In genomic region chr12:124854637-124855184, GRCh38 we compare ENCODE assay signal across 25 cellular contexts. TPM values are rescaled to one million over a fixed set of nuclear protein-coding genes. Genes with fewer than 3 reads are reported as not detected.
DNase-seq lines count a peak whose midpoint lies in the region; ATAC-seq, FAIRE-seq and TF ChIP-seq lines count a peak whose summit lies in the region.
"Had no signal": no experiment of that assay in that cellular context is flagged by ENCODE, and none has a peak within 500 bp of the region (broad histone marks: within the 10 kb centered on the region; RNA-seq: fewer than 3 reads in every experiment).

No MANE protein-coding gene starts in this region.

- peaks cover 27% of the 10 kb centered on the region for H4K20me1 ChIP-seq in K562 (replicated peaks; ENCODE audit: control insufficient read depth, insufficient read depth, low read length)

- ATAC-seq in K562, result no peak
- no peak for ATAC-seq in stimulated activated memory B cell treated with anti-CD40 and anti-IgM and Interleukin-4, amounts not matched to agents 10 μg/mL and 1 μg/mL and 100 μg/mL, for 72 hours
- ATAC-seq in foreskin keratinocyte, result no peak
- no peak for ATAC-seq in GM19463 (IDR thresholded peaks at IDR 0.05; ENCODE audit: unreplicated experiment)
- ATAC-seq: activated CD8-positive, alpha-beta memory T cell treated with anti-CD3 and anti-CD28 coated beads, Interleukin-2, amount 10 ng/mL, durations not matched to agents 7 days and 5 days; activated T-helper 17 cell treated with anti-CD3 and anti-CD28 coated beads, Interleukin-2, amount 50 U/mL, for 72 hours; naive thymus-derived CD8-positive, alpha-beta T cell had no signal

- TF ChIP-seq CTCF in Caco-2 (IDR thresholded peaks at IDR 0.05; ENCODE audit: insufficient read depth in 1 of 2, low read depth in 1 of 2, low read length in 1 of 2, severe bottlenecking in 1 of 2, unreplicated experiment in 1 of 2) (no peak), K562 (IDR thresholded peaks at IDR 0.05 in 2 of 3, conservative IDR thresholded peaks at IDR 0.05 in 1 of 3; ENCODE audit: insufficient read depth in 2 of 3, low read depth in 1 of 3, low read length in 3 of 3) (no peak), liver (IDR thresholded peaks at IDR 0.05; ENCODE audit: low read depth, low read length, missing input control) (no peak), BE2C (IDR thresholded peaks at IDR 0.05; ENCODE audit: low read depth, low read length) (no peak), foreskin keratinocyte (conservative IDR thresholded peaks at IDR 0.05) (no peak)

- H3K9me3 ChIP-seq in Caco-2, result no peaks in the 10 kb centered on the region
- H3K9me3 ChIP-seq in K562 (replicated peaks; ENCODE audit: control insufficient read depth, insufficient read depth, low read depth, low read length), result no peaks in the 10 kb centered on the region
- H3K9me3 ChIP-seq in liver (ENCODE audit: control insufficient read depth in 4 of 4, low read length in 3 of 4), result no peaks in the 10 kb centered on the region
- H3K9me3 ChIP-seq in BE2C, result no peaks in the 10 kb centered on the region

- peaks cover 86% of the 10 kb centered on the region for H3K79me2 ChIP-seq in K562 (ENCODE audit: control insufficient read depth, insufficient read depth, low read length)

- H3K27me3 ChIP-seq in Caco-2 (replicated peaks; ENCODE audit: control insufficient read depth, insufficient read depth, low read length) (no peaks in the 10 kb centered on the region), K562 (ENCODE audit: control insufficient read depth in 2 of 2, insufficient read depth in 2 of 2, low read length in 2 of 2) (no peaks in the 10 kb centered on the region), liver (ENCODE audit: control insufficient read depth in 4 of 4, insufficient read depth in 4 of 4, low read length in 3 of 4) (no peaks in the 10 kb centered on the region), BE2C (no peaks in the 10 kb centered on the region), foreskin keratinocyte (no peaks in the 10 kb centered on the region)

- no peak overlapping the region for H3K4me3 ChIP-seq in Caco-2 (ENCODE audit: low read depth, low read length)
- no peak overlapping the region for H3K4me3 ChIP-seq in K562
- no peak overlapping the region for H3K4me3 ChIP-seq in liver (ENCODE audit: low read depth in 1 of 3, low read length in 3 of 3)
- no peak overlapping the region for H3K4me3 ChIP-seq in BE2C (ENCODE audit: low read depth, low read length)
- H3K4me3 ChIP-seq: skin epidermis had no signal

- peaks cover 29% of the 10 kb centered on the region for H3K4me1 ChIP-seq in Caco-2
- peaks cover 13 to 29% of the 10 kb centered on the region in 2 experiments for H3K4me1 ChIP-seq in K562 (replicated peaks in 1 of 2; ENCODE audit: control insufficient read depth in 2 of 2, insufficient read depth in 2 of 2, low read length in 2 of 2)
- H3K4me1 ChIP-seq in liver (ENCODE audit: control insufficient read depth in 4 of 4, insufficient read depth in 4 of 4, low read length in 3 of 4), result peaks cover 32 to 72% (median 64%) of the 10 kb centered on the region in 4 donors
- no peaks in the 10 kb centered on the region for H3K4me1 ChIP-seq in BE2C
- H3K4me1 ChIP-seq in foreskin keratinocyte, result no peaks in the 10 kb centered on the region

- intact Hi-C loops in Caco-2 (cut with micrococcal nuclease; ENCODE audit: unreplicated experiment), result no loop called here
- intact Hi-C loops in K562 (cut with micrococcal nuclease), result no loop called here

- no peak for TF ChIP-seq RAD21 in K562 (CRISPR knock-in tag; conservative IDR thresholded peaks at IDR 0.05 in 1 of 2, IDR thresholded peaks at IDR 0.05 in 1 of 2)
- no peak for TF ChIP-seq RAD21 in liver (IDR thresholded peaks at IDR 0.05)

- H3K36me3 ChIP-seq in Caco-2 (ENCODE audit: control insufficient read depth, insufficient read depth, low read length), result peaks cover 2% of the 10 kb centered on the region
- H3K36me3 ChIP-seq in K562 (ENCODE audit: control insufficient read depth, insufficient read depth, low read length), result peaks cover 82% of the 10 kb centered on the region; the same call in 2 of the 3 replicates
- peaks cover 0 to 2% (median 0%) of the 10 kb centered on the region in 4 donors for H3K36me3 ChIP-seq in liver (ENCODE audit: control insufficient read depth in 4 of 4, insufficient read depth in 3 of 4, low read depth in 1 of 4, low read length in 3 of 4)
- H3K36me3 ChIP-seq in BE2C, result peaks cover 47% of the 10 kb centered on the region

- H3K36me3 Mint-ChIP-seq in Caco-2 (ENCODE audit: insufficient read depth, unreplicated experiment), result peaks cover 21% of the 10 kb centered on the region
- peaks cover 42% of the 10 kb centered on the region for H3K36me3 Mint-ChIP-seq in stimulated activated memory B cell treated with anti-CD40 and anti-IgM and Interleukin-4, amounts not matched to agents 10 μg/mL and 1 μg/mL and 100 μg/mL, for 72 hours
- H3K36me3 Mint-ChIP-seq in activated T-cell treated with anti-CD3 and anti-CD28 coated beads, Interleukin-2, amount 50 U/mL, for 24 hours (ENCODE audit: low read depth), result peaks cover 17% of the 10 kb centered on the region
- H3K36me3 Mint-ChIP-seq: activated CD8-positive, alpha-beta memory T cell treated with anti-CD3 and anti-CD28 coated beads, Interleukin-2, amount 10 ng/mL, durations not matched to agents 7 days and 5 days; CD4-positive, CD25-positive, alpha-beta regulatory T cell; naive thymus-derived CD8-positive, alpha-beta T cell had no signal

- H3K27me3 Mint-ChIP-seq in Caco-2 (ENCODE audit: insufficient read depth, unreplicated experiment), result no peaks in the 10 kb centered on the region
- H3K27me3 Mint-ChIP-seq in stimulated activated memory B cell treated with anti-CD40 and anti-IgM and Interleukin-4, amounts not matched to agents 10 μg/mL and 1 μg/mL and 100 μg/mL, for 72 hours, result no peaks in the 10 kb centered on the region
- no peaks in the 10 kb centered on the region for H3K27me3 Mint-ChIP-seq in activated T-cell treated with anti-CD3 and anti-CD28 coated beads, Interleukin-2, amount 50 U/mL, for 24 hours
- H3K27me3 Mint-ChIP-seq: activated CD8-positive, alpha-beta memory T cell treated with anti-CD3 and anti-CD28 coated beads, Interleukin-2, amount 10 ng/mL, durations not matched to agents 7 days and 5 days; activated T-helper 17 cell treated with anti-CD3 and anti-CD28 coated beads, Interleukin-2, amount 50 U/mL, for 72 hours; CD4-positive, CD25-positive, alpha-beta regulatory T cell; naive thymus-derived CD8-positive, alpha-beta T cell had no signal

- no peak overlapping the region for H2AFZ ChIP-seq in K562 (ENCODE audit: low read depth, low read length)

- no peak overlapping the region for H3K4me3 Mint-ChIP-seq in Caco-2 (ENCODE audit: unreplicated experiment)
- no peak overlapping the region for H3K4me3 Mint-ChIP-seq in stimulated activated memory B cell treated with anti-CD40 and anti-IgM and Interleukin-4, amounts not matched to agents 10 μg/mL and 1 μg/mL and 100 μg/mL, for 72 hours
- no peak overlapping the region for H3K4me3 Mint-ChIP-seq in activated T-cell treated with anti-CD3 and anti-CD28 coated beads, Interleukin-2, amount 50 U/mL, for 24 hours
- H3K4me3 Mint-ChIP-seq: activated CD8-positive, alpha-beta memory T cell treated with anti-CD3 and anti-CD28 coated beads, Interleukin-2, amount 10 ng/mL, durations not matched to agents 7 days and 5 days; activated T-helper 17 cell treated with anti-CD3 and anti-CD28 coated beads, Interleukin-2, amount 50 U/mL, for 72 hours; naive thymus-derived CD8-positive, alpha-beta T cell had no signal

- TF ChIP-seq EP300 in K562 (IDR thresholded peaks at IDR 0.05; ENCODE audit: low read length), result no peak

- BruUV-seq in Caco-2 (replicated peaks; lab: Mats Ljungman, UMichigan) (no TSS peak), K562 (replicated peaks; lab: Mats Ljungman, UMichigan) (no TSS peak)

- CTCF ChIA-PET in Caco-2 (lab: Charles Lee), result interaction anchor here (1.1 to 1.2 kb wide), 2 partner anchors 50 to 52 kb away, joined by 3 to 4 read pairs; no protein-coding TSS in a partner anchor
- CTCF ChIA-PET in K562 (lab: Yijun Ruan, JAX; ENCODE audit: low intra/inter-chr PET ratio), result no interaction called here

- DNase-seq in Caco-2, result no peak
- DNase-seq in K562 (ENCODE audit: extremely low read depth in 1 of 4, low spot score in 3 of 4), result peak in 1 of 4 experiments; percentile 10
- no peak for DNase-seq in BE2C
- DNase-seq in foreskin keratinocyte, result no peak
- no peak for DNase-seq in activated T-cell treated with anti-CD3 and anti-CD28 coated beads, Interleukin-2, amount 50 U/mL, for 24 hours
- DNase-seq: activated CD4-positive, alpha-beta T cell treated with anti-CD3 and anti-CD28 coated beads for 4 hours; activated CD8-positive, alpha-beta memory T cell treated with anti-CD3 and anti-CD28 coated beads, Interleukin-2, amount 10 ng/mL, durations not matched to agents 7 days and 5 days; CD4-positive, CD25-positive, alpha-beta regulatory T cell; DMS 273 treated with DMSO at 0.1 percent for 48 hours; GF-D8; naive thymus-derived CD8-positive, alpha-beta T cell; NCI-H1694 treated with DMSO at 0.1 percent for 48 hours; NCI-H2227 treated with DMSO at 0.1 percent for 48 hours; NCI-H774; SHP77 treated with DMSO at 0.1 percent for 48 hours; stimulated activated CD4-positive, alpha-beta T cell treated with anti-CD3 and anti-CD28 coated beads, Interleukin-4, amount 100 ng/mL, for 24 hours had no signal

- TF ChIP-seq POLR2A in K562 (conservative IDR thresholded peaks at IDR 0.05), result no peak

- peak; percentile 19 for FAIRE-seq in K562 (lab: Jason Lieb, UNC)
- FAIRE-seq: frontal cortex, keratinocyte, TTC549 had no signal

- H3K9me3 Mint-ChIP-seq in Caco-2 (ENCODE audit: unreplicated experiment), result no peaks in the 10 kb centered on the region
- H3K9me3 Mint-ChIP-seq in stimulated activated memory B cell treated with anti-CD40 and anti-IgM and Interleukin-4, amounts not matched to agents 10 μg/mL and 1 μg/mL and 100 μg/mL, for 72 hours, result no peaks in the 10 kb centered on the region
- no peaks in the 10 kb centered on the region for H3K9me3 Mint-ChIP-seq in activated T-cell treated with anti-CD3 and anti-CD28 coated beads, Interleukin-2, amount 50 U/mL, for 24 hours
- H3K9me3 Mint-ChIP-seq: activated T-helper 17 cell treated with anti-CD3 and anti-CD28 coated beads, Interleukin-2, amount 50 U/mL, for 72 hours; naive thymus-derived CD8-positive, alpha-beta T cell had no signal

- H3K27ac Mint-ChIP-seq in Caco-2 (ENCODE audit: unreplicated experiment), result peak overlapping the region; percentile 31
- H3K27ac Mint-ChIP-seq in stimulated activated memory B cell treated with anti-CD40 and anti-IgM and Interleukin-4, amounts not matched to agents 10 μg/mL and 1 μg/mL and 100 μg/mL, for 72 hours, result peak overlapping the region; percentile 35
- no peak overlapping the region for H3K27ac Mint-ChIP-seq in activated T-cell treated with anti-CD3 and anti-CD28 coated beads, Interleukin-2, amount 50 U/mL, for 24 hours
- H3K27ac Mint-ChIP-seq: activated CD8-positive, alpha-beta memory T cell treated with anti-CD3 and anti-CD28 coated beads, Interleukin-2, amount 10 ng/mL, durations not matched to agents 7 days and 5 days; activated T-helper 17 cell treated with anti-CD3 and anti-CD28 coated beads, Interleukin-2, amount 50 U/mL, for 72 hours had no signal

- POLR2A ChIA-PET in Caco-2 (lab: Charles Lee), result interaction anchor here (0.7 kb wide), 1 partner anchor 18 kb away, joined by 3 read pairs; no protein-coding TSS in a partner anchor
- POLR2A ChIA-PET in K562 (lab: Yijun Ruan, JAX), result interaction anchor here (0.6 to 1.9 kb wide), 4 partner anchors 8 to 441 kb away, joined by 3 to 5 read pairs (median 4); partner anchors contain the start of gene UBC

- peaks cover 41% of the 10 kb centered on the region for H3K4me1 Mint-ChIP-seq in Caco-2 (ENCODE audit: low read depth, unreplicated experiment)
- H3K4me1 Mint-ChIP-seq in stimulated activated memory B cell treated with anti-CD40 and anti-IgM and Interleukin-4, amounts not matched to agents 10 μg/mL and 1 μg/mL and 100 μg/mL, for 72 hours, result peaks cover 47% of the 10 kb centered on the region
- H3K4me1 Mint-ChIP-seq in activated T-cell treated with anti-CD3 and anti-CD28 coated beads, Interleukin-2, amount 50 U/mL, for 24 hours (ENCODE audit: low read depth), result peaks cover 8% of the 10 kb centered on the region

- in situ Hi-C loops in K562 (cut with MboI), result no loop called here

- 96% methylated on average over 4 of the region's 11 CpGs for WGBS in K562 (ENCODE audit: insufficient coverage, low coverage, missing lambda C conversion rate)
- 80% methylated on average over 11 of the region's 11 CpGs for WGBS in liver

- H3K4me2 ChIP-seq in K562 (ENCODE audit: insufficient read depth, low read length), result no peak overlapping the region

- no peak overlapping the region for H3K27ac ChIP-seq in K562 (ENCODE audit: extremely low read depth, low read depth, low read length)
- H3K27ac ChIP-seq in liver (ENCODE audit: low read depth in 1 of 2, low read length in 2 of 2), result peak overlapping the region; percentile 82 to 96
- H3K27ac ChIP-seq in foreskin keratinocyte, result no peak overlapping the region
- H3K27ac ChIP-seq: epithelial cell of prostate had no signal

- H3K9ac ChIP-seq in K562 (ENCODE audit: insufficient read depth in 1 of 2, low read depth in 2 of 2, low read length in 2 of 2) (peak overlapping the region in 1 of 2 experiments; percentile 74; a peak in 2 of 4 replicates), liver (ENCODE audit: low read depth in 1 of 2, low read length in 2 of 2) (peak overlapping the region in 1 of 2 donors; percentile 82)

- H3K9me1 ChIP-seq in K562 (ENCODE audit: control insufficient read depth, insufficient read depth, low read length), result peaks cover 15% of the 10 kb centered on the region

RNA-seq across cellular contexts. Expression of gene SCARB1, which starts 9.0 kb away (rescaled TPM):
- 104 and 106 TPM in 2 replicates for total RNA-seq in Caco-2 (2022)
- 238 and 543 TPM in 2 replicates for total RNA-seq in K562 (2011; cell fraction: chromatin; rRNA removed; ENCODE audit: low replicate concordance)
- total RNA-seq in K562 (2011; cell fraction: nucleolus; rRNA removed), result 351 and 425 TPM in 2 replicates
- total RNA-seq in K562 (2011; cell fraction: nucleoplasm; rRNA removed), result 354 and 357 TPM in 2 replicates
- 52.8 and 83.0 TPM in 2 replicates for total RNA-seq in K562 (2014; rRNA removed)
- 30.9 and 38.4 TPM in 2 replicates for total RNA-seq in K562 (2014; rRNA removed; fragmentation: Illumina TruSeq; extraction: Trizol)
- total RNA-seq in K562 (2015; rRNA removed; fragmentation: Illumina TruSeq; extraction: Trizol), result 36.0 and 38.7 TPM in 2 replicates
- 148 and 157 TPM in 2 replicates for total RNA-seq in K562 (2021)
- polyA plus RNA-seq in K562 (2011; rRNA removed), result 81.9 and 168 TPM in 2 replicates
- polyA plus RNA-seq in K562 (2011; cell fraction: cytosol; rRNA removed), result 161 and 163 TPM in 2 replicates
- 435 and 491 TPM in 2 replicates for polyA plus RNA-seq in K562 (2011; cell fraction: nucleus; rRNA removed)
- polyA plus RNA-seq in K562 (2012), result 87.6 and 124 TPM in 2 replicates
- polyA plus RNA-seq in K562 (2014; fragmentation: Illumina TruSeq; extraction: Trizol), result 143 and 152 TPM in 2 replicates
- 1 to 10 TPM in 1 of 2 experiments, under 1 TPM in 1; 0.56 to 4.7 TPM for polyA plus RNA-seq in K562 (2014; fragmentation: Nextera tagmentation; extraction: Ambion mirVana)
- polyA plus RNA-seq in K562 (2014; rRNA removed), result 79.2 and 92.6 TPM in 2 replicates
- polyA minus RNA-seq in K562 (2011; rRNA and poly(A)+ RNA removed), result 83.0 and 106 TPM in 2 replicates
- polyA minus RNA-seq in K562 (2011; cell fraction: cytosol; rRNA and poly(A)+ RNA removed), result 90.2 and 100 TPM in 2 replicates
- 82.3 and 143 TPM in 2 replicates for polyA minus RNA-seq in K562 (2011; cell fraction: nucleus; rRNA and poly(A)+ RNA removed)
- 100 to 1,000 TPM in 1 of 2 donors, 10 to 100 TPM in 1; 85.3 to 169 TPM for total RNA-seq in liver
- polyA plus RNA-seq in liver, result 100 to 1,000 TPM; 112 to 289 TPM
- 107 TPM for polyA plus RNA-seq in BE2C (2012; ENCODE audit: insufficient read depth, insufficient read length, low read depth)
- total RNA-seq in foreskin keratinocyte, result 48.4 and 52.1 TPM in 2 replicates
- 69.5 and 69.7 TPM in 2 replicates for polyA plus RNA-seq in foreskin keratinocyte

RNA-seq across cellular contexts. Expression of gene UBC, which starts 59.7 kb away (rescaled TPM):
- total RNA-seq in Caco-2 (2022) (782 and 880 TPM in 2 replicates), K562 (2014; rRNA removed) (717 and 744 TPM in 2 replicates), K562 (2014; rRNA removed; fragmentation: Illumina TruSeq; extraction: Trizol) (771 and 813 TPM in 2 replicates), K562 (2015; rRNA removed; fragmentation: Illumina TruSeq; extraction: Trizol) (795 and 812 TPM in 2 replicates), K562 (2021) (697 and 765 TPM in 2 replicates), liver (100 to 1,000 TPM; 503 to 624 TPM), foreskin keratinocyte (1,251 and 1,486 TPM in 2 replicates)
- 193 and 317 TPM in 2 replicates for total RNA-seq in K562 (2011; cell fraction: chromatin; rRNA removed; ENCODE audit: low replicate concordance)
- total RNA-seq in K562 (2011; cell fraction: nucleolus; rRNA removed), result 188 and 214 TPM in 2 replicates
- total RNA-seq in K562 (2011; cell fraction: nucleoplasm; rRNA removed), result 283 and 301 TPM in 2 replicates
- polyA plus RNA-seq in K562 (2011; rRNA removed) (1,118 and 1,197 TPM in 2 replicates), K562 (2014; fragmentation: Illumina TruSeq; extraction: Trizol) (825 and 860 TPM in 2 replicates), K562 (2014; fragmentation: Nextera tagmentation; extraction: Ambion mirVana) (1,000 to 10,000 TPM in 1 of 2 experiments, 100 to 1,000 TPM in 1; 927 to 1,153 TPM), K562 (2014; rRNA removed) (533 and 624 TPM in 2 replicates), liver (100 to 1,000 TPM; 385 to 434 TPM), foreskin keratinocyte (1,048 and 1,182 TPM in 2 replicates)
- polyA plus RNA-seq in K562 (2011; cell fraction: cytosol; rRNA removed), result 514 and 899 TPM in 2 replicates
- 518 and 627 TPM in 2 replicates for polyA plus RNA-seq in K562 (2011; cell fraction: nucleus; rRNA removed)
- polyA plus RNA-seq in K562 (2012), result 1,269 and 1,358 TPM in 2 replicates
- polyA minus RNA-seq in K562 (2011; rRNA and poly(A)+ RNA removed), result 765 and 975 TPM in 2 replicates
- 543 and 602 TPM in 2 replicates for polyA minus RNA-seq in K562 (2011; cell fraction: cytosol; rRNA and poly(A)+ RNA removed)
- 77.0 and 177 TPM in 2 replicates for polyA minus RNA-seq in K562 (2011; cell fraction: nucleus; rRNA and poly(A)+ RNA removed)
- 1,839 TPM for polyA plus RNA-seq in BE2C (2012; ENCODE audit: insufficient read depth, insufficient read length, low read depth)

Comparison
In these comparisons a context has a peak if more than half of its experiments do, and no peak if none do; other contexts are left out.
1. H3K27ac ChIP-seq: peak in liver (2 of 2); none in K562 (single experiment) and foreskin keratinocyte (single experiment).